Comparison of ENCODE assay signal across 24 cellular contexts in genomic region chr21:14943636-14944035, GRCh38.
"Had no signal": no experiment of that assay in that cellular context is flagged by ENCODE, and none has a peak within 500 bp of the region (broad histone marks: within the 10 kb centered on the region; RNA-seq: fewer than 3 reads in every experiment).

No MANE protein-coding gene starts in this region.

- H3K9me3 ChIP-seq: adrenal gland, colonic mucosa, gastrocnemius medialis, suprapubic skin, transverse colon had no signal

- H3K9ac ChIP-seq: parathyroid adenoma had no signal

- DNase-seq: activated CD4-positive, alpha-beta T cell treated with anti-CD3 and anti-CD28 coated beads, Interleukin-2, amount 50 U/mL, for 1 hour; activated CD4-positive, CD25-positive, alpha-beta regulatory T cell treated with anti-CD3 and anti-CD28 coated beads, Interleukin-2, amount 50 U/mL, for 72 hours; activated CD8-positive, alpha-beta T cell treated with anti-CD3 and anti-CD28 coated beads, Interleukin-2, amount 10 ng/mL, durations not matched to agents 7 days and 5 days; activated gamma-delta T cell treated with Interleukin-2 at 50 U/mL for 16 hours; activated T-cell treated with anti-CD3 and anti-CD28 coated beads, Interleukin-2, amount 50 U/mL, for 1 hour; adrenal gland; colonic mucosa; endodermal cell; esophagus squamous epithelium; gastrocnemius medialis; head of caudate nucleus; hypothalamus; islet precursor cell; left colon; naive B cell; nucleus accumbens; small intestine; stomach; transverse colon had no signal

- H2AFZ ChIP-seq: parathyroid adenoma had no signal

- H3K36me3 ChIP-seq: adrenal gland, colonic mucosa, esophagus squamous epithelium, gastrocnemius medialis, stomach, suprapubic skin, transverse colon had no signal

- H3K79me2 ChIP-seq: parathyroid adenoma had no signal

- H3K27ac ChIP-seq: colonic mucosa, esophagus squamous epithelium, gastrocnemius medialis, parathyroid adenoma, stomach, suprapubic skin, transverse colon, VCaP had no signal

- H3K27me3 ChIP-seq: adrenal gland, colonic mucosa, esophagus squamous epithelium, gastrocnemius medialis, stomach, suprapubic skin, transverse colon had no signal

- H3K4me1 ChIP-seq: adrenal gland, colonic mucosa, esophagus squamous epithelium, gastrocnemius medialis, parathyroid adenoma, suprapubic skin had no signal

- ATAC-seq: activated CD8-positive, alpha-beta T cell treated with anti-CD3 and anti-CD28 coated beads, Interleukin-2, amount 10 ng/mL, durations not matched to agents 7 days and 5 days; gastrocnemius medialis; left colon; sciatic nerve; stimulated activated memory B cell treated with anti-CD40 and anti-IgM and Interleukin-4, amounts not matched to agents 10 μg/mL and 1 μg/mL and 100 μg/mL, for 72 hours had no signal

- H3K4me3 ChIP-seq: adrenal gland, colonic mucosa, esophagus squamous epithelium, gastrocnemius medialis, stomach, suprapubic skin, transverse colon had no signal
